In the genomic region with DNA sequence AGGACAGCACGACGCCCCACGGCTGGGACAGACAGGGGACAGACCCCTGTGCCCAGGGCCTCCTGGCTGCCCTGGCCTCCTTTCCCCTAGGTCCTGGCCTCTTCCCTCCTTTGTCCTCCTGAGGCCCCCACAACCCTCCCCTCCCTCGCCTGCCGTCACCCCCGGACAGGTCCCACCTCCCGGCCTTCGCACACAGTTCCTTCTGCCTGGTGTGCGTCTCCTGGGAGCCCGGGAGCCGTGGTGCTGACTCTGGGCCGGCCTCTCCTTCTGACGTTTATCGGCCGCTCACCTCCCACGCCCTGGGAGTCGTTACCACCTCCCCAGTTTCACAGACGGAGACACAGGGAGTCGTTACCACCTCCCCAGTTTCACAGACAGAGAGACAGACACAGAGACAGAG, we compare ENCODE assay signal across 20 cellular contexts. TPM values are rescaled to one million over a fixed set of nuclear protein-coding genes. Genes with fewer than 3 reads are reported as not detected.
A peak's percentile ranks its signal among the peaks of the same experiment; 100 is the strongest.
DNase-seq lines count a peak whose midpoint lies in the region; ATAC-seq, FAIRE-seq and TF ChIP-seq lines count a peak whose summit lies in the region.
"Had no signal": no experiment of that assay in that cellular context is flagged by ENCODE, and none has a peak within 500 bp of the region (broad histone marks: within the 10 kb centered on the region; RNA-seq: fewer than 3 reads in every experiment).

No MANE protein-coding gene starts in this region.

- no peak for DNase-seq in cardiac muscle cell (ENCODE audit: low read depth in 1 of 2, low spot score in 1 of 2)
- DNase-seq in cardiac septum (ENCODE audit: low spot score): no peak
- no peak for DNase-seq in nephron progenitor cell
- peak; percentile 34 for DNase-seq in urothelium cell line (ENCODE audit: low spot score)
- DNase-seq in RKO (ENCODE audit: low spot score): no peak
- no peak for DNase-seq in activated naive CD8-positive, alpha-beta T cell treated with anti-CD3 and anti-CD28 coated beads for 36 hours
- DNase-seq: 8988T; activated CD8-positive, alpha-beta T cell treated with anti-CD3 and anti-CD28 coated beads for 36 hours; activated T-cell treated with anti-CD3 and anti-CD28 coated beads, Interleukin-2, amount 50 U/mL, for 72 hours; C1 segment of cervical spinal cord; DMS153; NCI-H1417; NCI-H226; posterior cingulate gyrus; RPMI8226; transverse colon had no signal

- peak overlapping the region; percentile 28 for H3K4me3 Mint-ChIP-seq in nephron progenitor cell
- no peak overlapping the region for H3K4me3 Mint-ChIP-seq in activated naive CD8-positive, alpha-beta T cell treated with anti-CD3 and anti-CD28 coated beads for 36 hours
- H3K4me3 Mint-ChIP-seq: activated CD8-positive, alpha-beta T cell treated with anti-CD3 and anti-CD28 coated beads for 36 hours; activated T-cell treated with anti-CD3 and anti-CD28 coated beads, Interleukin-2, amount 50 U/mL, for 72 hours had no signal

- peaks cover 46% of the 10 kb centered on the region for H3K4me1 ChIP-seq in cardiac muscle cell (ENCODE audit: low read depth)
- peaks cover 5 to 73% (median 32%) of the 10 kb centered on the region in 3 donors for H3K4me1 ChIP-seq in gastroesophageal sphincter

- FAIRE-seq in urothelium cell line (lab: Jason Lieb, UNC): no peak

- H3K27ac ChIP-seq in cardiac muscle cell: peak overlapping the region; percentile 97
- H3K27ac ChIP-seq in gastroesophageal sphincter: peak overlapping the region in 3 of 4 donors; percentile 14 to 51 (median 49)
- H3K27ac ChIP-seq: hepatocyte, transverse colon had no signal

- H3K4me1 Mint-ChIP-seq in nephron progenitor cell: peaks cover 85% of the 10 kb centered on the region
- no peaks in the 10 kb centered on the region for H3K4me1 Mint-ChIP-seq in activated naive CD8-positive, alpha-beta T cell treated with anti-CD3 and anti-CD28 coated beads for 36 hours

- H3K9me3 Mint-ChIP-seq in nephron progenitor cell: no peaks in the 10 kb centered on the region
- H3K9me3 Mint-ChIP-seq in activated naive CD8-positive, alpha-beta T cell treated with anti-CD3 and anti-CD28 coated beads for 36 hours: no peaks in the 10 kb centered on the region
- H3K9me3 Mint-ChIP-seq: activated CD8-positive, alpha-beta T cell treated with anti-CD3 and anti-CD28 coated beads for 36 hours had no signal

- no peaks in the 10 kb centered on the region for H3K36me3 Mint-ChIP-seq in nephron progenitor cell (ENCODE audit: low read depth)
- H3K36me3 Mint-ChIP-seq in activated naive CD8-positive, alpha-beta T cell treated with anti-CD3 and anti-CD28 coated beads for 36 hours: no peaks in the 10 kb centered on the region

- ATAC-seq in gastroesophageal sphincter (no peak), GM21723 (IDR thresholded peaks at IDR 0.05; ENCODE audit: unreplicated experiment) (no peak)
- ATAC-seq: activated CD8-positive, alpha-beta T cell treated with anti-CD3 and anti-CD28 coated beads for 36 hours; activated T-cell treated with anti-CD3 and anti-CD28 coated beads, Interleukin-2, amount 50 U/mL, for 72 hours; left lobe of liver had no signal

- no peak for TF ChIP-seq CTCF in cardiac muscle cell (IDR thresholded peaks at IDR 0.05; ENCODE audit: low read depth, low read length)
- TF ChIP-seq CTCF in gastroesophageal sphincter (IDR thresholded peaks at IDR 0.05): no peak
- TF ChIP-seq CTCF in nephron progenitor cell (IDR thresholded peaks at IDR 0.05): no peak

- 94% methylated on average over 10 of the region's 19 CpGs; no CpG with 5 or more reads in 1 of the 2 donors for WGBS in gastroesophageal sphincter (ENCODE audit: low coverage in 1 of 2), 2 donors

- H3K27me3 ChIP-seq in cardiac muscle cell (no peaks in the 10 kb centered on the region), gastroesophageal sphincter (no peaks in the 10 kb centered on the region)
- H3K27me3 ChIP-seq: hepatocyte, transverse colon had no signal

- no peak for TF ChIP-seq POLR2A in gastroesophageal sphincter (IDR thresholded peaks at IDR 0.05)

- H3K4me3 ChIP-seq in cardiac muscle cell (no peak overlapping the region), gastroesophageal sphincter (no peak overlapping the region)
- H3K4me3 ChIP-seq: hepatocyte, transverse colon had no signal

- H3K9me3 ChIP-seq in cardiac muscle cell (ENCODE audit: low read depth) (no peaks in the 10 kb centered on the region), gastroesophageal sphincter (no peaks in the 10 kb centered on the region)
- H3K9me3 ChIP-seq: transverse colon had no signal

- no peak for TF ChIP-seq EP300 in gastroesophageal sphincter (IDR thresholded peaks at IDR 0.05)

- H3K36me3 ChIP-seq in cardiac muscle cell (no peaks in the 10 kb centered on the region), gastroesophageal sphincter (no peaks in the 10 kb centered on the region)
- H3K36me3 ChIP-seq: transverse colon had no signal

- peaks cover 7% of the 10 kb centered on the region for H3K27me3 Mint-ChIP-seq in nephron progenitor cell (ENCODE audit: low read depth, poor library complexity)
- H3K27me3 Mint-ChIP-seq in activated naive CD8-positive, alpha-beta T cell treated with anti-CD3 and anti-CD28 coated beads for 36 hours: no peaks in the 10 kb centered on the region
- H3K27me3 Mint-ChIP-seq: activated CD8-positive, alpha-beta T cell treated with anti-CD3 and anti-CD28 coated beads for 36 hours had no signal

- intact Hi-C loops in cardiac septum (cut with DNase I): no loop called here

- H3K27ac Mint-ChIP-seq in nephron progenitor cell: peak overlapping the region; percentile 90
- H3K27ac Mint-ChIP-seq in activated naive CD8-positive, alpha-beta T cell treated with anti-CD3 and anti-CD28 coated beads for 36 hours: no peak overlapping the region
- H3K27ac Mint-ChIP-seq: activated CD8-positive, alpha-beta T cell treated with anti-CD3 and anti-CD28 coated beads for 36 hours; activated T-cell treated with anti-CD3 and anti-CD28 coated beads, Interleukin-2, amount 50 U/mL, for 72 hours had no signal

RNA-seq across cellular contexts. Expression of a gene that starts 25.1 kb away (rescaled TPM):
- total RNA-seq in cardiac muscle cell: 17.8 and 20.9 TPM in 2 replicates
- polyA plus RNA-seq in cardiac muscle cell: 7.1 and 7.3 TPM in 2 replicates
- 29.7 TPM for total RNA-seq in cardiac septum
- 10 to 100 TPM; 31.1 to 72.1 (median 44.0) TPM for total RNA-seq in gastroesophageal sphincter
- total RNA-seq in activated naive CD8-positive, alpha-beta T cell treated with anti-CD3 and anti-CD28 coated beads for 36 hours: 10 to 100 TPM; 48.2 to 51.6 TPM
